Comparison of ENCODE assay signal across 1 cellular context in genomic region chr17:64694207-64694606, GRCh38.
TF ChIP-seq lines count a peak whose summit lies in the region.

No MANE protein-coding gene starts in this region.

TF ChIP-seq in HepG2, 621 proteins besides CTCF, POLR2A, EP300 and RAD21 (continued from another document and continues in another):
- TF ChIP-seq ATF2 (CRISPR knock-in tag; IDR thresholded peaks at IDR 0.05) (peak; percentile 59; the same call in 1 of the 2 replicates), ATF6 (CRISPR knock-in tag; conservative IDR thresholded peaks at IDR 0.05) (no peak), ISL2 (CRISPR knock-in tag; IDR thresholded peaks at IDR 0.05) (0 out of 2 replicates have a peak, but pooled peaks have one; percentile 28), ZBTB3 (CRISPR knock-in tag; IDR thresholded peaks at IDR 0.05; ENCODE audit: borderline replicate concordance, low read depth) (0 out of 2 replicates have a peak, but pooled peaks have one; percentile 58), CREBL2 (CRISPR knock-in tag; IDR thresholded peaks at IDR 0.05; ENCODE audit: borderline replicate concordance) (no peak), CBX2 (IDR thresholded peaks at IDR 0.05; ENCODE audit: low read depth, low read length) (no peak), CBX2 (CRISPR knock-in tag; IDR thresholded peaks at IDR 0.05; ENCODE audit: low read depth) (no peak), ZNF230 (CRISPR knock-in tag; IDR thresholded peaks at IDR 0.05) (no peak), ZNF256 (CRISPR knock-in tag; conservative IDR thresholded peaks at IDR 0.05) (no peak), SNAPC5 (CRISPR knock-in tag; IDR thresholded peaks at IDR 0.05; ENCODE audit: borderline replicate concordance) (no peak), ZNF878 (CRISPR knock-in tag; IDR thresholded peaks at IDR 0.05) (no peak), CENPX (CRISPR knock-in tag; IDR thresholded peaks at IDR 0.05) (no peak), ZSCAN22 (CRISPR knock-in tag; IDR thresholded peaks at IDR 0.05) (no peak), MIER2 (CRISPR knock-in tag; IDR thresholded peaks at IDR 0.05) (peak; percentile 55; the same call in 1 of the 2 replicates), TFE3 (CRISPR knock-in tag; IDR thresholded peaks at IDR 0.05) (no peak), BORCS8-MEF2B (CRISPR knock-in tag; IDR thresholded peaks at IDR 0.05) (0 out of 2 replicates have a peak, but pooled peaks have one; percentile 25), ZNF331 (CRISPR knock-in tag; IDR thresholded peaks at IDR 0.05) (peak; percentile 75), ZNF20 (CRISPR knock-in tag; IDR thresholded peaks at IDR 0.05) (no peak), PREB (CRISPR knock-in tag; IDR thresholded peaks at IDR 0.05) (no peak), FOXA1 (IDR thresholded peaks at IDR 0.05) (no peak), FOXA1 (CRISPR knock-in tag; IDR thresholded peaks at IDR 0.05) (peak; percentile 48; the same call in 1 of the 2 replicates), PLRG1 (conservative IDR thresholded peaks at IDR 0.05) (no peak), ZNF3 (CRISPR knock-in tag; IDR thresholded peaks at IDR 0.05) (peak; percentile 84; the same call in 1 of the 2 replicates), ZNF232 (CRISPR knock-in tag; IDR thresholded peaks at IDR 0.05; ENCODE audit: borderline replicate concordance) (no peak), UBTF (CRISPR knock-in tag; IDR thresholded peaks at IDR 0.05) (no peak), ZNF235 (CRISPR knock-in tag; IDR thresholded peaks at IDR 0.05; ENCODE audit: borderline replicate concordance) (no peak), ZNF282 (IDR thresholded peaks at IDR 0.05; ENCODE audit: partially characterized antibody) (no peak), DDIT3 (CRISPR knock-in tag; IDR thresholded peaks at IDR 0.05) (no peak), NCOR1 (IDR thresholded peaks at IDR 0.05; ENCODE audit: borderline replicate concordance, low read length) (peak; percentile 37; the same call in 1 of the 2 replicates), E2F2 (CRISPR knock-in tag; IDR thresholded peaks at IDR 0.05; ENCODE audit: borderline replicate concordance) (no peak), ARID5B (CRISPR knock-in tag; IDR thresholded peaks at IDR 0.05) (peak; percentile 94), HIC2 (CRISPR knock-in tag; IDR thresholded peaks at IDR 0.05; ENCODE audit: low read depth) (no peak), ZNF704 (CRISPR knock-in tag; IDR thresholded peaks at IDR 0.05; ENCODE audit: borderline replicate concordance) (0 out of 2 replicates have a peak, but pooled peaks have one; percentile 28), ARID3A (IDR thresholded peaks at IDR 0.05; ENCODE audit: low read depth, low read length) (peak; percentile 63; the same call in 1 of the 2 replicates), HNRNPUL1 (IDR thresholded peaks at IDR 0.05; ENCODE audit: low read depth, low read length) (no peak), ZNF75D (CRISPR knock-in tag; IDR thresholded peaks at IDR 0.05; ENCODE audit: borderline replicate concordance) (no peak)
